ENCODE assay signal across 11 cellular contexts in the genomic region with DNA sequence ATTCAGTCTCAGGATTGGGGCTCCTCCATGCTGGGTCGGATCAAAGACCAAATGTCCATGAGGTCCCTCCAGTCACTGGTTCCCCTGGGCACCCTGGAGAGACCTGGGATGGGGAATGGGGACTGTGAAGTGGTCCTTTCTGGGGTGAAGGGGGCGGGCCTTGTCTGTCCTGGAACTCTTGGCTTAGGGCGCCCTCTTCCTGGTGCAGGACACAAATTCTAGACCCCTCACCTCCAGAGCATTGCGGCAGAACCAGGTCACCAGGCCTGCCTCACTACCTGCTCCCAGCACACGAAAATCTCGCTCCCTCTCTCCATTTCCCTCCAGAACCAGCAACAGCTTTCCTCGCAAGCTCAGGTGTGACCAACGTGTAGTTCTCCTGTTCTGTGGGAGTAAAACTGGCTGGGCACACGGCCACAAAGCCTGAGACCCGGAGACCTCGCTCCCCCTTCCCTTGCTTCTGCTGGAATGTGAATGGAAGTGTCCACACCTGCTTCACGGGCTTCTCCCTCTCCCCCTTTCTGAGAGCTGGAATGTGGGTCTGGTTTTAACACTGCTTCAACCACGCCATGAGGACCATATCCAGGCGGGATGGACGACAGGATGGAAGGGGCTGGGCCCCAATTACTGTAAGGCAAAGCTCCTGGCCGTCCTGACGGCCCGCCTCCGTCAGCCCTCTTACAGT.
A peak's percentile ranks its signal among the peaks of the same experiment; 100 is the strongest.
DNase-seq lines count a peak whose midpoint lies in the region; ATAC-seq and TF ChIP-seq lines count a peak whose summit lies in the region.
"Had no signal": no experiment of that assay in that cellular context is flagged by ENCODE, and none has a peak within 500 bp of the region (broad histone marks: within the 10 kb centered on the region; RNA-seq: fewer than 3 reads in every experiment).

No MANE protein-coding gene starts in this region.

- H3K4me1 Mint-ChIP-seq in naive thymus-derived CD4-positive, alpha-beta T cell = peaks cover 7 to 17% (median 14%) of the 10 kb centered on the region in 7 donors
- H3K4me1 Mint-ChIP-seq in activated CD4-positive, alpha-beta T cell treated with anti-CD3 and anti-CD28 coated beads, Interleukin-2, amount 10 ng/mL, durations not matched to agents 7 days and 5 days = peaks cover 19% of the 10 kb centered on the region

- TF ChIP-seq CTCF in HCT116 (IDR thresholded peaks at IDR 0.05 in 2 of 3, conservative IDR thresholded peaks at IDR 0.05 in 1 of 3; ENCODE audit: borderline replicate concordance in 1 of 3, insufficient read depth in 1 of 3, low read depth in 2 of 3, low read length in 2 of 3) (peak; percentile 17 to 57 (median 39); a peak in 4 of 6 replicates), astrocyte of the cerebellum (IDR thresholded peaks at IDR 0.05; ENCODE audit: low read depth, low read length, missing control alignments) (peak; percentile 15)

- no TSS peak for BruUV-seq in HCT116 (replicated peaks; lab: Mats Ljungman, UMichigan)

- RAD21 ChIA-PET in HCT116 (lab: Charles Lee; ENCODE audit: low non-redundant PET in 1 of 2, low total read pairs in 2 of 2, uncharacterized antibody in 2 of 2, unreplicated experiment in 2 of 2) = no interaction called here

- peaks cover 0 to 8% (median 2%) of the 10 kb centered on the region in 11 donors for H3K9me3 Mint-ChIP-seq in naive thymus-derived CD4-positive, alpha-beta T cell
- peaks cover 7% of the 10 kb centered on the region for H3K9me3 Mint-ChIP-seq in activated CD4-positive, alpha-beta T cell treated with anti-CD3 and anti-CD28 coated beads, Interleukin-2, amount 10 ng/mL, durations not matched to agents 7 days and 5 days

- in situ Hi-C loops in astrocyte of the cerebellum (cut with HindIII; ENCODE audit: low sequenced_read_pairs) = loop anchor here (5.0 to 10.0 kb wide), 2 partner anchors 189 to 256 kb away; no protein-coding TSS in a partner anchor

- H4K20me1 ChIP-seq in BLaER1 treated with 17β-estradiol and CSF1 and Interleukin-3, amounts not matched to agents 10 nM and 100 nM = no peaks in the 10 kb centered on the region
- H4K20me1 ChIP-seq in HCT116 (ENCODE audit: insufficient read depth) = no peaks in the 10 kb centered on the region

- H3K79me2 ChIP-seq in HCT116 (ENCODE audit: insufficient read depth, low read length) = no peaks in the 10 kb centered on the region

- CTCF ChIA-PET in HCT116 (lab: Charles Lee) = no interaction called here
- CTCF ChIA-PET in naive thymus-derived CD4-positive, alpha-beta T cell (lab: Charles Lee) = no interaction called here
- CTCF ChIA-PET in activated CD4-positive, alpha-beta T cell treated with anti-CD3 and anti-CD28 coated beads, Interleukin-2, amount 10 ng/mL, durations not matched to agents 7 days and 5 days (lab: Charles Lee) = interaction anchor here (1.0 kb wide), 1 partner anchor 30 kb away, joined by 3 read pairs; no protein-coding TSS in a partner anchor

- peak overlapping the region in 1 of 2 experiments; percentile 55 for H3K4ac ChIP-seq in mesenchymal stem cell (ENCODE audit: low read depth in 1 of 2, low read length in 2 of 2)

- peaks cover 0 to 12% (median 4%) of the 10 kb centered on the region in 11 experiments; a peak in 8 of 22 replicates for H3K9me3 ChIP-seq in BLaER1 treated with 17β-estradiol and CSF1 and Interleukin-3, amounts not matched to agents 10 nM and 100 nM (replicated peaks in 1 of 11)
- H3K9me3 ChIP-seq in HCT116 (ENCODE audit: control insufficient read depth in 1 of 2, insufficient read depth in 1 of 2, low read depth in 1 of 2, low read length in 2 of 2) (peaks cover 0 to 13% of the 10 kb centered on the region in 2 experiments; a peak in 1 of 4 replicates), mesenchymal stem cell (ENCODE audit: control insufficient read depth, low read length) (no peaks in the 10 kb centered on the region)
- H3K9me3 ChIP-seq in naive thymus-derived CD4-positive, alpha-beta T cell (ENCODE audit: control insufficient read depth in 2 of 3, low read length in 3 of 3) = no peaks in the 10 kb centered on the region

- H4K8ac ChIP-seq in mesenchymal stem cell (ENCODE audit: low read length) = no peak overlapping the region

- H3K79me1 ChIP-seq in mesenchymal stem cell (replicated peaks; ENCODE audit: low read length, poor library complexity, severe bottlenecking) = no peaks in the 10 kb centered on the region

- H3K14ac ChIP-seq in mesenchymal stem cell (ENCODE audit: low read length in 2 of 2) = no peak overlapping the region

- H2BK15ac ChIP-seq in mesenchymal stem cell (ENCODE audit: low read depth, poor library complexity, severe bottlenecking) = peak overlapping the region; percentile 88

- no peak for TF ChIP-seq POLR2A in HCT116 (IDR thresholded peaks at IDR 0.05; ENCODE audit: borderline replicate concordance, extremely low read depth, insufficient read depth, insufficient read length)

- no peaks in the 10 kb centered on the region for H3K36me3 Mint-ChIP-seq in naive thymus-derived CD4-positive, alpha-beta T cell
- H3K36me3 Mint-ChIP-seq in activated CD4-positive, alpha-beta T cell treated with anti-CD3 and anti-CD28 coated beads, Interleukin-2, amount 10 ng/mL, durations not matched to agents 7 days and 5 days (ENCODE audit: low read depth) = no peaks in the 10 kb centered on the region

- 72% methylated on average over 19 of the region's 19 CpGs for WGBS in mesenchymal stem cell

- peak overlapping the region; percentile 72 for H2AK5ac ChIP-seq in mesenchymal stem cell (ENCODE audit: low read length, severe bottlenecking)

- H4K91ac ChIP-seq in mesenchymal stem cell (ENCODE audit: low read length) = peak overlapping the region; percentile 2

- peak overlapping the region in 8 of 11 experiments; percentile 18 to 98 (median 90); a peak in 12 of 22 replicates for H3K27ac ChIP-seq in BLaER1 treated with 17β-estradiol and CSF1 and Interleukin-3, amounts not matched to agents 10 nM and 100 nM
- H3K27ac ChIP-seq in HCT116 (ENCODE audit: low read depth, low read length) (no peak overlapping the region), mesenchymal stem cell (ENCODE audit: low read length, poor library complexity, severe bottlenecking) (no peak overlapping the region)
- no peak overlapping the region for H3K27ac ChIP-seq in naive thymus-derived CD4-positive, alpha-beta T cell (ENCODE audit: low read depth, low read length)

- H2BK5ac ChIP-seq in mesenchymal stem cell (ENCODE audit: low read depth, low read length, poor library complexity, severe bottlenecking) = no peak overlapping the region

- peak; percentile 84 for TF ChIP-seq RAD21 in HCT116 (IDR thresholded peaks at IDR 0.05; ENCODE audit: low read depth)

- H3K9me2 ChIP-seq in HCT116 (ENCODE audit: insufficient read depth) = no peaks in the 10 kb centered on the region

- no peak overlapping the region for H3K4me3 ChIP-seq in BLaER1 treated with 17β-estradiol and CSF1 and Interleukin-3, amounts not matched to agents 10 nM and 100 nM
- H3K4me3 ChIP-seq in HCT116 (replicated peaks in 1 of 2; ENCODE audit: low read depth in 1 of 2, low read length in 2 of 2) = no peak overlapping the region
- no peak overlapping the region for H3K4me3 ChIP-seq in astrocyte of the cerebellum (ENCODE audit: low read depth, low read length)
- no peak overlapping the region for H3K4me3 ChIP-seq in mesenchymal stem cell (ENCODE audit: insufficient read depth in 1 of 2, low read depth in 1 of 2, low read length in 2 of 2)
- H3K4me3 ChIP-seq in naive thymus-derived CD4-positive, alpha-beta T cell (ENCODE audit: low read length) = no peak overlapping the region
- H3K4me3 ChIP-seq: dorsolateral prefrontal cortex had no signal

- no peak overlapping the region for H3K4me3 Mint-ChIP-seq in naive thymus-derived CD4-positive, alpha-beta T cell
- H3K4me3 Mint-ChIP-seq in activated CD4-positive, alpha-beta T cell treated with anti-CD3 and anti-CD28 coated beads, Interleukin-2, amount 10 ng/mL, durations not matched to agents 7 days and 5 days = no peak overlapping the region

- H3K23ac ChIP-seq in mesenchymal stem cell (ENCODE audit: low read length in 2 of 2) = no peak overlapping the region

- H2BK120ac ChIP-seq in mesenchymal stem cell (ENCODE audit: low read depth, low read length) = peak overlapping the region; percentile 21

- peak overlapping the region in 6 of 11 experiments; percentile 5 to 51 (median 36); a peak in 6 of 22 replicates for H3K9ac ChIP-seq in BLaER1 treated with 17β-estradiol and CSF1 and Interleukin-3, amounts not matched to agents 10 nM and 100 nM
- H3K9ac ChIP-seq in HCT116 (ENCODE audit: low read length) = no peak overlapping the region
- no peak overlapping the region for H3K9ac ChIP-seq in mesenchymal stem cell (ENCODE audit: low read length)

- peaks cover 72 to 100% (median 97%) of the 10 kb centered on the region in 10 experiments for H3K4me1 ChIP-seq in BLaER1 treated with 17β-estradiol and CSF1 and Interleukin-3, amounts not matched to agents 10 nM and 100 nM
- peaks cover 19 to 21% of the 10 kb centered on the region in 2 experiments for H3K4me1 ChIP-seq in HCT116 (ENCODE audit: control insufficient read depth in 1 of 2, insufficient read depth in 2 of 2, low read length in 2 of 2)
- H3K4me1 ChIP-seq in mesenchymal stem cell (ENCODE audit: control insufficient read depth, insufficient read depth, low read depth, low read length) = peaks cover 50% of the 10 kb centered on the region
- H3K4me1 ChIP-seq in naive thymus-derived CD4-positive, alpha-beta T cell (ENCODE audit: control insufficient read depth in 2 of 2, insufficient read depth in 2 of 2, low read length in 2 of 2) = peaks cover 5 to 12% of the 10 kb centered on the region in 2 donors

- peaks cover 0 to 12% (median 6%) of the 10 kb centered on the region in 5 donors for H3K27me3 Mint-ChIP-seq in naive thymus-derived CD4-positive, alpha-beta T cell
- H3K27me3 Mint-ChIP-seq in activated CD4-positive, alpha-beta T cell treated with anti-CD3 and anti-CD28 coated beads, Interleukin-2, amount 10 ng/mL, durations not matched to agents 7 days and 5 days = peaks cover 22% of the 10 kb centered on the region

- peak overlapping the region; percentile 84 to 92 for H2BK12ac ChIP-seq in mesenchymal stem cell (ENCODE audit: low read length in 2 of 2)

- DNase-seq in HCT116 (ENCODE audit: low read depth, low spot score) (no peak), astrocyte of the cerebellum (ENCODE audit: low read depth) (no peak), mesenchymal stem cell (no peak), NCI-H2227 treated with DMSO at 0.1 percent for 48 hours (lab: John Stamatoyannopoulos, UW) (no peak)
- no peak for DNase-seq in naive thymus-derived CD4-positive, alpha-beta T cell
- no peak for DNase-seq in activated CD4-positive, alpha-beta T cell treated with anti-CD3 and anti-CD28 coated beads, Interleukin-2, amount 10 ng/mL, durations not matched to agents 7 days and 5 days
- DNase-seq: dorsolateral prefrontal cortex, NCI-H2029, T-helper 2 cell had no signal

- peak overlapping the region; percentile 0 to 54 for H3K18ac ChIP-seq in mesenchymal stem cell (ENCODE audit: low read depth in 1 of 2, low read length in 2 of 2)

- H3K27ac Mint-ChIP-seq in naive thymus-derived CD4-positive, alpha-beta T cell = no peak overlapping the region
- H3K27ac Mint-ChIP-seq in activated CD4-positive, alpha-beta T cell treated with anti-CD3 and anti-CD28 coated beads, Interleukin-2, amount 10 ng/mL, durations not matched to agents 7 days and 5 days = no peak overlapping the region

- H3K36me3 ChIP-seq in BLaER1 treated with 17β-estradiol and CSF1 and Interleukin-3, amounts not matched to agents 10 nM and 100 nM = no peaks in the 10 kb centered on the region
- H3K36me3 ChIP-seq in HCT116 (ENCODE audit: control insufficient read depth in 1 of 2, insufficient read depth in 2 of 2, low read length in 2 of 2) = no peaks in the 10 kb centered on the region
- H3K36me3 ChIP-seq in mesenchymal stem cell (ENCODE audit: control insufficient read depth in 1 of 2, insufficient read depth in 2 of 2, low read depth in 1 of 2, low read length in 2 of 2) = no peaks in the 10 kb centered on the region
- no peaks in the 10 kb centered on the region for H3K36me3 ChIP-seq in naive thymus-derived CD4-positive, alpha-beta T cell (ENCODE audit: control insufficient read depth in 2 of 3, insufficient read depth in 3 of 3, low read length in 3 of 3)

- POLR2A ChIA-PET in HCT116 (lab: Charles Lee) = no interaction called here
- POLR2A ChIA-PET in naive thymus-derived CD4-positive, alpha-beta T cell (lab: Charles Lee) = no interaction called here
- POLR2A ChIA-PET in activated CD4-positive, alpha-beta T cell treated with anti-CD3 and anti-CD28 coated beads, Interleukin-2, amount 10 ng/mL, durations not matched to agents 7 days and 5 days (lab: Charles Lee) = no interaction called here

- H2AFZ ChIP-seq in HCT116 (ENCODE audit: low read depth, low read length, poor library complexity, severe bottlenecking) (no peak overlapping the region), mesenchymal stem cell (ENCODE audit: low read depth, low read length) (no peak overlapping the region)

- ATAC-seq in HCT116 = peak; percentile 38; the same call in 1 of the 2 replicates
- no peak for ATAC-seq in naive thymus-derived CD4-positive, alpha-beta T cell
- ATAC-seq in GM21367 (IDR thresholded peaks at IDR 0.05; ENCODE audit: unreplicated experiment) = no peak

- H3K27me3 ChIP-seq in BLaER1 treated with 17β-estradiol and CSF1 and Interleukin-3, amounts not matched to agents 10 nM and 100 nM = no peaks in the 10 kb centered on the region
- no peaks in the 10 kb centered on the region for H3K27me3 ChIP-seq in HCT116 (ENCODE audit: insufficient read depth, low read length)
- no peaks in the 10 kb centered on the region for H3K27me3 ChIP-seq in mesenchymal stem cell (ENCODE audit: control insufficient read depth in 1 of 2, insufficient read depth in 1 of 2, low read length in 2 of 2)
- no peaks in the 10 kb centered on the region for H3K27me3 ChIP-seq in naive thymus-derived CD4-positive, alpha-beta T cell (ENCODE audit: control insufficient read depth in 2 of 2, insufficient read depth in 2 of 2, low read length in 2 of 2)
- H3K27me3 ChIP-seq: dorsolateral prefrontal cortex had no signal

- intact Hi-C loops in HCT116 (cut with micrococcal nuclease) = no loop called here
- intact Hi-C loops in naive thymus-derived CD4-positive, alpha-beta T cell (cut with micrococcal nuclease) = no loop called here

- H3K4me2 ChIP-seq in BLaER1 treated with 17β-estradiol and CSF1 and Interleukin-3, amounts not matched to agents 10 nM and 100 nM = peak overlapping the region; percentile 20 to 96 (median 92); a peak in 20 of 22 replicates
- H3K4me2 ChIP-seq in HCT116 (ENCODE audit: low read length) (no peak overlapping the region), mesenchymal stem cell (ENCODE audit: low read length, poor library complexity, severe bottlenecking) (no peak overlapping the region)

Comparison
In these comparisons a context has a peak if more than half of its experiments do, and no peak if none do; other contexts are left out.
1. H3K27ac ChIP-seq: peak in BLaER1 treated with 17β-estradiol and CSF1 and Interleukin-3, amounts not matched to agents 10 nM and 100 nM (8 of 11); none in HCT116 (single experiment), mesenchymal stem cell (single experiment) and naive thymus-derived CD4-positive, alpha-beta T cell (single experiment).
2. H3K4me2 ChIP-seq: peak in BLaER1 treated with 17β-estradiol and CSF1 and Interleukin-3, amounts not matched to agents 10 nM and 100 nM (11 of 11); none in HCT116 (single experiment) and mesenchymal stem cell (single experiment).
3. H3K9ac ChIP-seq: peak in BLaER1 treated with 17β-estradiol and CSF1 and Interleukin-3, amounts not matched to agents 10 nM and 100 nM (6 of 11); none in HCT116 (single experiment) and mesenchymal stem cell (single experiment).